Comparison of ENCODE assay signal across 11 cellular contexts in the genomic region with DNA sequence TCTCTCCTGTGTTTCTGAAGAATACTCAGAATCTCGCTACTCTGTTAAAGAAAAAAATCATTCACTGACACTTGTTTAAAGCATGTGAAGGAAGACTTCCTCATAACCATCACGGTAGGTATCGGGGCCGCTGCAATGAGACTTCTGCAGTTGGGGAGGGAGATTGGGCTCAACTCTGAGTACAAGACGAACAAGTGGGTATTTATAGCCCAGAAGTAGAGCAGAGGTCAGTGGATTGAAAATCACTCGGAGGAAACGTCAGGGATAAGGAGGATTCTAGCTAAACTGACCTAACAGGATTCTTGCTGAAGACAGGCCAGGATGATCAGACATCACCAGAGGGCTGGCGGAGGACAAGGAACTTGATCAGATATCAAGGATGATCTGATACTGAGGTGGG. TPM values are rescaled to one million over a fixed set of nuclear protein-coding genes. Genes with fewer than 3 reads are reported as not detected.
DNase-seq lines count a peak whose midpoint lies in the region; ATAC-seq and TF ChIP-seq lines count a peak whose summit lies in the region.
"Had no signal": no experiment of that assay in that cellular context is flagged by ENCODE, and none has a peak within 500 bp of the region (broad histone marks: within the 10 kb centered on the region; RNA-seq: fewer than 3 reads in every experiment).

No MANE protein-coding gene starts in this region.

- peak overlapping the region; percentile 84 for H3K27ac Mint-ChIP-seq in effector memory CD8-positive, alpha-beta T cell
- H3K27ac Mint-ChIP-seq: activated T-cell treated with anti-CD3 and anti-CD28 coated beads, Interleukin-2, amount 50 U/mL, for 72 hours had no signal

- peak overlapping the region; percentile 44 to 55 for H3K4me3 Mint-ChIP-seq in effector memory CD8-positive, alpha-beta T cell
- H3K4me3 Mint-ChIP-seq: nephron had no signal

- H2BK15ac ChIP-seq in mesendoderm (replicated peaks; ENCODE audit: low read depth): no peak overlapping the region

- no peak overlapping the region for H3K4ac ChIP-seq in mesendoderm (ENCODE audit: low read depth, low read length)

- no peak overlapping the region for H4K5ac ChIP-seq in mesendoderm (ENCODE audit: low read length)

- DNase-seq in LNCaP clone FGC (ENCODE audit: low read depth) (peak; percentile 47), right atrium auricular region (ENCODE audit: low spot score) (no peak), SHP77 (lab: John Stamatoyannopoulos, UW) (no peak), left lung (no peak), mesendoderm (no peak)
- DNase-seq in effector memory CD8-positive, alpha-beta T cell: no peak

- no peak overlapping the region for H4K8ac ChIP-seq in mesendoderm (ENCODE audit: low read depth, low read length)

- H3K27me3 Mint-ChIP-seq in effector memory CD8-positive, alpha-beta T cell: no peaks in the 10 kb centered on the region

- H3K4me2 ChIP-seq in parathyroid adenoma (ENCODE audit: low read length) (peak overlapping the region; percentile 5), mesendoderm (ENCODE audit: low read length) (no peak overlapping the region)

- no peaks in the 10 kb centered on the region for H3K79me2 ChIP-seq in parathyroid adenoma
- H3K79me2 ChIP-seq in mesendoderm (ENCODE audit: control insufficient read depth, insufficient read depth, low read length): no peaks in the 10 kb centered on the region

- no peaks in the 10 kb centered on the region for H3K79me1 ChIP-seq in mesendoderm (ENCODE audit: low read length)

- peak overlapping the region; percentile 40 for H2AFZ ChIP-seq in parathyroid adenoma

- H3K27ac ChIP-seq in right atrium auricular region (peak overlapping the region; percentile 96 to 97), parathyroid adenoma (peak overlapping the region; percentile 80), left lung (no peak overlapping the region), mesendoderm (ENCODE audit: low read depth, low read length) (no peak overlapping the region)

- TF ChIP-seq CTCF in LNCaP clone FGC (IDR thresholded peaks at IDR 0.05; ENCODE audit: control insufficient read depth, extremely low read depth, insufficient read depth) (no peak), right atrium auricular region (IDR thresholded peaks at IDR 0.05) (no peak), parathyroid adenoma (IDR thresholded peaks at IDR 0.05) (no peak), left lung (IDR thresholded peaks at IDR 0.05) (no peak)

- no peak overlapping the region for H2AK5ac ChIP-seq in mesendoderm (ENCODE audit: low read length)

- H3K9me3 Mint-ChIP-seq in effector memory CD8-positive, alpha-beta T cell: peaks cover 0 to 2% of the 10 kb centered on the region in 2 donors

- no peak overlapping the region for H3K23ac ChIP-seq in mesendoderm (ENCODE audit: low read length)

- H3K27me3 ChIP-seq in right atrium auricular region (no peaks in the 10 kb centered on the region), parathyroid adenoma (ENCODE audit: control insufficient read depth, insufficient read depth, low read length) (no peaks in the 10 kb centered on the region), left lung (no peaks in the 10 kb centered on the region), mesendoderm (ENCODE audit: insufficient read depth, low read length, poor library complexity) (no peaks in the 10 kb centered on the region)
- H3K27me3 ChIP-seq: stomach had no signal

- H3K4me1 ChIP-seq in right atrium auricular region (peaks cover 0 to 92% of the 10 kb centered on the region in 2 donors), parathyroid adenoma (peaks cover 26% of the 10 kb centered on the region), left lung (peaks cover 0 to 45% of the 10 kb centered on the region in 2 donors), mesendoderm (ENCODE audit: control insufficient read depth, low read depth, low read length) (peaks cover 11% of the 10 kb centered on the region)

- H3K9ac ChIP-seq in parathyroid adenoma: no peak overlapping the region
- no peak overlapping the region for H3K9ac ChIP-seq in mesendoderm (ENCODE audit: low read length)

- intact Hi-C loops in left lung (cut with DNase I): no loop called here

- WGBS in mesendoderm (ENCODE audit: extremely low coverage, insufficient coverage, low lambda C conversion rate): no CpG with 5 or more reads among the region's 8 CpGs

- no peak for ATAC-seq in effector memory CD8-positive, alpha-beta T cell (replicated peaks)
- ATAC-seq in left lung: no peak
- no peak for ATAC-seq in GM21717 (IDR thresholded peaks at IDR 0.05; ENCODE audit: unreplicated experiment)

- H3K36me3 ChIP-seq in right atrium auricular region (peaks cover 9% of the 10 kb centered on the region), parathyroid adenoma (ENCODE audit: control insufficient read depth, insufficient read depth, low read length) (no peaks in the 10 kb centered on the region), left lung (peaks cover 0 to 24% of the 10 kb centered on the region in 2 donors), mesendoderm (ENCODE audit: control insufficient read depth, insufficient read depth, low read length) (no peaks in the 10 kb centered on the region)
- H3K36me3 ChIP-seq: stomach had no signal

- H3K56ac ChIP-seq in mesendoderm (ENCODE audit: low read length): no peak overlapping the region

- H3K4me1 Mint-ChIP-seq in effector memory CD8-positive, alpha-beta T cell (ENCODE audit: low read depth in 2 of 2): peaks cover 70 to 77% of the 10 kb centered on the region in 2 donors

- H3K9me3 ChIP-seq in right atrium auricular region (no peaks in the 10 kb centered on the region), parathyroid adenoma (ENCODE audit: control insufficient read depth, low read length) (no peaks in the 10 kb centered on the region), left lung (no peaks in the 10 kb centered on the region)
- H3K9me3 ChIP-seq: stomach had no signal

- peaks cover 68% of the 10 kb centered on the region for H3K36me3 Mint-ChIP-seq in effector memory CD8-positive, alpha-beta T cell (ENCODE audit: insufficient read depth)

- H2BK120ac ChIP-seq in mesendoderm (ENCODE audit: low read depth, low read length): no peak overlapping the region

- no peak overlapping the region for H3K18ac ChIP-seq in mesendoderm (ENCODE audit: low read length)

- no peak overlapping the region for H3K4me3 ChIP-seq in LNCaP clone FGC (ENCODE audit: low read depth, low read length)
- H3K4me3 ChIP-seq in right atrium auricular region: no peak overlapping the region
- no peak overlapping the region for H3K4me3 ChIP-seq in parathyroid adenoma (ENCODE audit: low read depth, low read length)
- H3K4me3 ChIP-seq in left lung: no peak overlapping the region
- H3K4me3 ChIP-seq in mesendoderm (ENCODE audit: low read length): no peak overlapping the region

- H2BK5ac ChIP-seq in mesendoderm (ENCODE audit: low read length): no peak overlapping the region

RNA-seq across cellular contexts. Expression of a gene that starts 33.3 kb away (rescaled TPM):
- total RNA-seq in right atrium auricular region (10 to 100 TPM; 56.2 to 62.5 TPM), left lung (10 to 100 TPM; 27.7 to 29.2 TPM)
- 22.8 TPM for polyA plus RNA-seq in mesendoderm (2013, experiment 1 of 2)
- 22.4 TPM for polyA plus RNA-seq in mesendoderm (2013, experiment 2 of 2)

RNA-seq across cellular contexts. Expression of a gene that starts 35.9 kb away (rescaled TPM):
- under 1 TPM; 0.55 to 0.63 TPM for total RNA-seq in right atrium auricular region
- total RNA-seq in left lung: 10 to 100 TPM in 1 of 2 donors, 1 to 10 TPM in 1; 9.5 to 13.4 TPM
- 13.4 TPM for polyA plus RNA-seq in mesendoderm (2013, experiment 1 of 2)
- polyA plus RNA-seq in mesendoderm (2013, experiment 2 of 2): 11.0 TPM

RNA-seq across cellular contexts. Expression of a gene that starts 48.7 kb away (rescaled TPM):
- 1 to 10 TPM; 3.5 to 4.8 TPM for total RNA-seq in right atrium auricular region
- under 1 TPM; 0.29 to 0.79 TPM for total RNA-seq in left lung
- polyA plus RNA-seq in mesendoderm (2013, experiment 1 of 2): 1.0 TPM
- polyA plus RNA-seq in mesendoderm (2013, experiment 2 of 2): 0.85 TPM

RNA-seq across cellular contexts. Expression of a gene that starts 50.2 kb away (rescaled TPM):
- total RNA-seq in right atrium auricular region (100 to 1,000 TPM; 257 to 291 TPM), left lung (100 to 1,000 TPM; 106 to 157 TPM)
- 261 TPM for polyA plus RNA-seq in mesendoderm (2013, experiment 1 of 2)
- 257 TPM for polyA plus RNA-seq in mesendoderm (2013, experiment 2 of 2)

Comparison
In these comparisons a context has a peak if more than half of its experiments do, and no peak if none do; other contexts are left out.
1. H3K27ac ChIP-seq: peak in right atrium auricular region (2 of 2) and parathyroid adenoma (single experiment); none in left lung (0 of 2) and mesendoderm (single experiment).
2. RNA of a gene that starts 35.9 kb away (total RNA-seq): 9.5 to 13.4 TPM in left lung; 0.55 to 0.63 TPM in right atrium auricular region; every median in the first group is over 4 times any median in the second.